Comparison of ENCODE assay signal across 24 cellular contexts in the genomic region with DNA sequence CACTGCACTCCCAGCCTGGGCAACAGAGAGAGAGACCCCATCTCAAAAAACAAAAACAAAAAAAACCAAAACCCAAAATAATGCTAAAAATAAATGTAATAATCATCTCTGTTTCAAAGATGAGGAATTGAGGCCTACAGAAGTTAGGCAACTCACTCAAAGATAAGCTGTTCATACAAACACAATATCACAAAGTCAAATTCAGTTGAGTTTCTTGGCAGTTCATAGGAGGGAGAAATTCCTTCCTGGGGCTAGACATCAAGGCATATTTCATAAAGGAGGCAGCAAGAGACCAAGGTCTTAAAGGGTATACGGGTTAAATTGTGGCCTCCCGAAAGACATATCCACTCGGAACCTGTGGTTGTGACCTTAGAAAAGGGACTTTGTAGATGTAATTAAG. TPM values are rescaled to one million over a fixed set of nuclear protein-coding genes. Genes with fewer than 3 reads are reported as not detected.
"Had no signal": no experiment of that assay in that cellular context is flagged by ENCODE, and none has a peak within 500 bp of the region (broad histone marks: within the 10 kb centered on the region; RNA-seq: fewer than 3 reads in every experiment).

No MANE protein-coding gene starts in this region.

- DNase-seq: activated B cell treated with CpG ODN at 0.5 μM for 24 hours; activated CD4-positive, alpha-beta T cell treated with anti-CD3 and anti-CD28 coated beads for 48 hours; activated CD8-positive, alpha-beta T cell treated with anti-CD3 and anti-CD28 coated beads for 36 hours; activated naive CD4-positive, alpha-beta T cell treated with Interleukin-2 at 50 U/mL for 16 hours; activated T-cell treated with anti-CD3 and anti-CD28 coated beads, Interleukin-2, amount 50 U/mL, for 24 hours; aorta; cerebellar nuclear complex; dermis blood vessel endothelial cell; effector memory CD8-positive, alpha-beta T cell; head of caudate nucleus; lower lobe of right lung; sigmoid colon; stimulated activated CD4-positive, alpha-beta T cell treated with anti-CD3 and anti-CD28 coated beads, Interleukin-12 subunit alpha, Interleukin-12 subunit beta, amount 100 ng/mL, for 4 hours; stimulated activated CD4-positive, alpha-beta T cell treated with anti-CD3 and anti-CD28 coated beads, Interleukin-1b, Interleukin-23, amount 100 ng/mL, for 48 hours; stimulated activated CD8-positive, alpha-beta memory T cell treated with anti-CD3 and anti-CD28 coated beads, Interleukin-4, amount 100 ng/mL, for 48 hours; stimulated activated naive CD4-positive, alpha-beta T cell; tibial artery had no signal

- H3K4me3 ChIP-seq: lower lobe of right lung, sigmoid colon, tibial artery had no signal

- ATAC-seq: activated CD8-positive, alpha-beta T cell treated with anti-CD3 and anti-CD28 coated beads for 36 hours; effector memory CD8-positive, alpha-beta T cell; lower lobe of right lung; natural killer cell treated with Interleukin-12 subunit alpha and Interleukin-12 subunit beta and Interleukin-15 and Interleukin-18, amount 100 ng/mL, for 72 hours had no signal

- H3K9me3 ChIP-seq: lower lobe of right lung, neutrophil, sigmoid colon, tibial artery had no signal

- H3K27me3 ChIP-seq: sigmoid colon, tibial artery had no signal

- H3K4me1 ChIP-seq: parathyroid adenoma had no signal

- H3K36me3 ChIP-seq: lower lobe of right lung, neutrophil, sigmoid colon, tibial artery had no signal

- H3K27ac ChIP-seq: lower lobe of right lung, neutrophil, parathyroid adenoma, tibial artery had no signal

RNA-seq across cellular contexts. Expression of a gene that starts 8.7 kb away (rescaled TPM):
- total RNA-seq: activated B cell treated with CpG ODN at 0.5 μM for 24 hours; activated CD8-positive, alpha-beta T cell treated with anti-CD3 and anti-CD28 coated beads for 36 hours; activated T-helper 2 cell treated with anti-CD3 and anti-CD28 coated beads, Interferon-gamma antibody, Interleukin-2, Interleukin-4, amounts not matched to agents 10 μg/mL and 5 μg/mL and 100 μg/mL, durations not matched to agents 14 hours and 24 hours and 36 hours; aorta; dermis blood vessel endothelial cell; frontal cortex; lower lobe of right lung; natural killer cell treated with Interleukin-12 subunit alpha and Interleukin-12 subunit beta and Interleukin-15 and Interleukin-18, amount 100 ng/mL, for 72 hours; sigmoid colon; T-helper 2 cell treated with Interferon-gamma antibody and Interleukin-4, amounts not matched to agents 100 ng/mL and 5 ng/mL, for 36 hours; urinary bladder had no signal
